26 cellular contexts compared by ENCODE assay signal in the genomic region with DNA sequence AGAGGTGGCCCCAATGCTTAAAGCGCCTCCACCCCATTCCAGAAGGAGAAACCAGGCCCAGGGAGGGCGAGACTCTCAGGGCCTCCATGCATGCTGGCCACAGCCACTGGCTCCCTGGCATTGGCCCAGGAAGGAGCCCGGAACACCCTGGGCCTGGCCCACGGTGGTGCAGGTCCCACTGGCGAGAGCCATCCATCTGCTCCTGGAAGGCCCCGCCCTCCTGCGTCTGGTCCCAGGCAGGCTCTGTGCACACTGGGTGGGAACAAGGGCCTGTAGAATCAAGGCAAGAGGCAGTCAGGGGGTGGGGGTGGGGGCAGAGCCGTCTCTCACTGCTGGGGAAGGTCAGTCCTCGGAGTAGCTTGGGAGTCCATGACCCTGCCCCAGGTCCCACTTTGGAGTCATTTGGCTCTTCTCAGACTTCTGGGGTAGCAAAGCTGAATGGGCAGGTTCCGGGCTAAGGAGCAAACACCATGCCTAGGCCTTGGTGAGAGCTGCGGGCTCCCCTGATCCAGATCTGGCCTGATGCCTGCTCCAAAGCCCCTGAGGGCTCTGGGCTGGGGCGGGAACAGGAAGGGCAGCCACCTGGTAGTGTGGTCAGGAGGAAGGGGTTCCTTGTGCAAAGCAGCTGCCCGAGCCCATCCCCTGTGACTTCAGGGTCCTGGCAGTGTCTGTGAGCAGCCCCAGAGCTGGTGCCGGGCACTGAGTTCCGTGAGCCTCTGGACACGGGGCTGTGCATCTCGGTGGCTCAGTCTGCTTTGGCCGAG.
DNase-seq lines count a peak whose midpoint lies in the region; ATAC-seq, FAIRE-seq and TF ChIP-seq lines count a peak whose summit lies in the region.
"Had no signal": no experiment of that assay in that cellular context is flagged by ENCODE, and none has a peak within 500 bp of the region (broad histone marks: within the 10 kb centered on the region; RNA-seq: fewer than 3 reads in every experiment).

No MANE protein-coding gene starts in this region.

- no peak overlapping the region for H2BK12ac ChIP-seq in H1 (ENCODE audit: low read depth, low read length)

- H2BK5ac ChIP-seq in H1 (ENCODE audit: low read depth, low read length) = no peak overlapping the region

- in situ Hi-C loops in GM23248 (cut with MboI) = no loop called here
- in situ Hi-C loops in transverse colon (cut with MboI; ENCODE audit: low pct_ligation_motif_present in 1 of 4, low pct_unique_long_range_greater_than_20kb in 1 of 4, low sequenced_read_pairs in 3 of 4) = no loop called here

- no peak overlapping the region for H3K4me2 ChIP-seq in H1 (ENCODE audit: insufficient read depth in 1 of 2, low read depth in 2 of 2, low read length in 2 of 2)
- no peak overlapping the region for H3K4me2 ChIP-seq in GM23248 (ENCODE audit: unreplicated experiment)

- no peak for TF ChIP-seq CTCF in BE2C (IDR thresholded peaks at IDR 0.05; ENCODE audit: low read depth, low read length)
- no peak for TF ChIP-seq CTCF in HEK293 (tag by site-specific recombination; IDR thresholded peaks at IDR 0.05)
- TF ChIP-seq CTCF in H1 (IDR thresholded peaks at IDR 0.05; ENCODE audit: control extremely low read depth in 1 of 3, insufficient read depth in 1 of 3, low read depth in 1 of 3, low read length in 3 of 3) = no peak
- TF ChIP-seq CTCF in transverse colon (IDR thresholded peaks at IDR 0.05) = no peak

- H4K20me1 ChIP-seq in H1 (replicated peaks in 1 of 2; ENCODE audit: control insufficient read depth in 1 of 2, insufficient read depth in 2 of 2, low read length in 2 of 2) = no peaks in the 10 kb centered on the region
- H4K20me1 ChIP-seq in GM23248 (ENCODE audit: insufficient read depth) = no peaks in the 10 kb centered on the region

- no peak overlapping the region for H3K56ac ChIP-seq in H1 (replicated peaks; ENCODE audit: insufficient read length, low read depth, low read length)

- no peak overlapping the region for H3K4ac ChIP-seq in H1 (replicated peaks; ENCODE audit: insufficient read length, low read depth, low read length)

- no peaks in the 10 kb centered on the region for H3K36me3 ChIP-seq in BE2C
- no peaks in the 10 kb centered on the region for H3K36me3 ChIP-seq in HEK293 (ENCODE audit: control insufficient read depth in 2 of 2, insufficient read depth in 1 of 2, low read length in 2 of 2)
- H3K36me3 ChIP-seq in H1 (ENCODE audit: control insufficient read depth in 2 of 4, insufficient read depth in 4 of 4, low read length in 3 of 4) = no peaks in the 10 kb centered on the region
- no peaks in the 10 kb centered on the region for H3K36me3 ChIP-seq in rectal smooth muscle tissue (ENCODE audit: control insufficient read depth, insufficient read depth, low read length)
- H3K36me3 ChIP-seq in GM23248 (ENCODE audit: low read depth) = no peaks in the 10 kb centered on the region
- no peaks in the 10 kb centered on the region for H3K36me3 ChIP-seq in transverse colon
- H3K36me3 ChIP-seq: adrenal gland, breast epithelium had no signal

- no peak for TF ChIP-seq POLR2A in H1 (IDR thresholded peaks at IDR 0.05; ENCODE audit: control extremely low read depth in 1 of 2, low read depth in 2 of 2, low read length in 2 of 2)
- TF ChIP-seq POLR2A in transverse colon (IDR thresholded peaks at IDR 0.05) = no peak

- no peak for TF ChIP-seq RAD21 in H1 (IDR thresholded peaks at IDR 0.05 in 1 of 2, conservative IDR thresholded peaks at IDR 0.05 in 1 of 2; ENCODE audit: low read depth in 2 of 2, low read length in 2 of 2)

- H3K4me1 ChIP-seq in BE2C (no peaks in the 10 kb centered on the region), HEK293 (ENCODE audit: control insufficient read depth, insufficient read depth, low read length) (peaks cover 7% of the 10 kb centered on the region), H1 (replicated peaks in 1 of 4; ENCODE audit: control insufficient read depth in 3 of 4, insufficient read depth in 4 of 4, low read length in 3 of 4) (peaks cover 0 to 9% (median 5%) of the 10 kb centered on the region in 4 experiments; a peak in 6 of 7 replicates), rectal smooth muscle tissue (ENCODE audit: control insufficient read depth, insufficient read depth, low read length) (peaks cover 13% of the 10 kb centered on the region), GM23248 (ENCODE audit: insufficient read depth) (0 out of 2 replicates have a peak, but pooled peaks cover 5% of the 10 kb centered on the region), transverse colon (peaks cover 6 to 21% (median 8%) of the 10 kb centered on the region in 4 donors)
- H3K4me1 ChIP-seq: breast epithelium had no signal

- H3K4me3 ChIP-seq in BE2C (ENCODE audit: low read depth, low read length) (no peak overlapping the region), HEK293 (ENCODE audit: low read depth, low read length) (no peak overlapping the region), H1 (ENCODE audit: extremely low read depth in 1 of 4, insufficient read depth in 2 of 4, low read depth in 3 of 4, low read length in 4 of 4) (no peak overlapping the region), rectal smooth muscle tissue (ENCODE audit: low read length) (no peak overlapping the region), GM23248 (no peak overlapping the region), transverse colon (no peak overlapping the region)
- H3K4me3 ChIP-seq: adrenal gland, breast epithelium, skin epidermis had no signal

- H2AK5ac ChIP-seq in H1 (ENCODE audit: low read depth, low read length) = no peak overlapping the region

- H2BK15ac ChIP-seq in H1 (ENCODE audit: low read length) = no peak overlapping the region

- DNase-seq in BE2C = peak; percentile 46
- no peak for DNase-seq in H1 (ENCODE audit: low read depth in 1 of 2, low spot score in 2 of 2)
- DNase-seq in GM23248 = no peak
- DNase-seq in transverse colon = no peak
- DNase-seq in stimulated activated CD4-positive, alpha-beta T cell treated with anti-CD3 and anti-CD28 coated beads, Interleukin-2, amount 100 ng/mL, for 48 hours = no peak
- DNase-seq: ACHN; activated CD8-positive, alpha-beta T cell treated with anti-CD3 and anti-CD28 coated beads, Interleukin-2, amount 10 ng/mL, durations not matched to agents 7 days and 5 days; activated naive CD4-positive, alpha-beta T cell treated with anti-CD3 and anti-CD28 coated beads, Interleukin-2, amount 10 ng/mL, durations not matched to agents 7 days and 5 days; adrenal gland; cortex of kidney; effector memory CD8-positive, alpha-beta T cell; glutamatergic neuron; islet precursor cell; naive B cell; NCI-H1694; NCI-H774; SIG-M5; stimulated activated naive CD4-positive, alpha-beta T cell treated with Interleukin-2 at 50 U/mL for 16 hours; T-helper 9 cell; trophoblast cell had no signal

- TF ChIP-seq EP300 in H1 (IDR thresholded peaks at IDR 0.05; ENCODE audit: borderline replicate concordance in 1 of 2, low read depth in 2 of 2, low read length in 2 of 2) (no peak), transverse colon (IDR thresholded peaks at IDR 0.05; ENCODE audit: low read depth) (no peak)

- no peaks in the 10 kb centered on the region for H3K79me1 ChIP-seq in H1 (ENCODE audit: low read depth, low read length)

- no peak overlapping the region for H4K91ac ChIP-seq in H1 (replicated peaks; ENCODE audit: insufficient read length, low read length)

- H3K9me2 ChIP-seq in GM23248 (ENCODE audit: insufficient read depth) = no peaks in the 10 kb centered on the region

- no peak overlapping the region for H2BK120ac ChIP-seq in H1 (replicated peaks; ENCODE audit: low read depth, low read length)

- no peak overlapping the region for H3K23ac ChIP-seq in H1 (ENCODE audit: insufficient read length)

- WGBS in H1 (ENCODE audit: extremely low coverage in 1 of 2, insufficient coverage in 1 of 2, insufficient read length in 1 of 2, insufficient replicate concordance in 2 of 2, low coverage in 1 of 2, low lambda C conversion rate in 2 of 2, missing lambda C conversion rate in 1 of 2), 2 experiments = 92% methylated on average over 15 of the region's 18 CpGs; no CpG with 5 or more reads in 1 of the 2 experiments
- 57 to 62% methylated on average over 16 to 18 of the region's 18 CpGs for WGBS in GM23248 (ENCODE audit: low coverage in 1 of 2, low lambda C conversion rate in 2 of 2, missing lambda C conversion rate in 2 of 2), 2 experiments
- WGBS in transverse colon (ENCODE audit: low coverage in 1 of 2), 2 donors = 71% methylated on average over 14 of the region's 18 CpGs; no CpG with 5 or more reads in 1 of the 2 donors

- POLR2A ChIA-PET in HEK293 (lab: Yijun Ruan, JAX) = no interaction called here
- POLR2A ChIA-PET in H1 (lab: Charles Lee; ENCODE audit: partially characterized antibody) = no interaction called here

- H3K9ac ChIP-seq in H1 (replicated peaks in 1 of 4; ENCODE audit: extremely low read depth in 1 of 4, low read depth in 3 of 4, low read length in 3 of 4) = no peak overlapping the region
- no peak overlapping the region for H3K9ac ChIP-seq in rectal smooth muscle tissue (ENCODE audit: low read length)
- no peak overlapping the region for H3K9ac ChIP-seq in GM23248

- no peak overlapping the region for H3K27ac ChIP-seq in HEK293 (ENCODE audit: extremely low read depth, low read depth, low read length)
- no peak overlapping the region for H3K27ac ChIP-seq in H1 (ENCODE audit: low read depth, low read length)
- H3K27ac ChIP-seq in rectal smooth muscle tissue (ENCODE audit: low read depth, low read length) = peak overlapping the region; percentile 22
- no peak overlapping the region for H3K27ac ChIP-seq in GM23248
- peak overlapping the region in 1 of 4 donors; percentile 61 for H3K27ac ChIP-seq in transverse colon
- H3K27ac ChIP-seq: adrenal gland, breast epithelium, skin epidermis had no signal

- H3K9me3 ChIP-seq in BE2C = no peaks in the 10 kb centered on the region
- H3K9me3 ChIP-seq in HEK293 (ENCODE audit: control insufficient read depth, insufficient read depth, low read depth, low read length) = peaks cover 2% of the 10 kb centered on the region
- peaks cover 4 to 10% of the 10 kb centered on the region in 2 experiments; a peak in 3 of 4 replicates for H3K9me3 ChIP-seq in H1 (ENCODE audit: insufficient read depth in 2 of 2, low read depth in 1 of 2, low read length in 1 of 2)
- no peaks in the 10 kb centered on the region for H3K9me3 ChIP-seq in GM23248 (ENCODE audit: low read depth)
- H3K9me3 ChIP-seq in transverse colon = peaks cover 15 to 18% of the 10 kb centered on the region in 2 donors

- no peaks in the 10 kb centered on the region for H3F3A ChIP-seq in GM23248 (ENCODE audit: insufficient read depth)

- CTCF ChIA-PET in HEK293 (lab: Yijun Ruan, JAX) = no interaction called here
- CTCF ChIA-PET in H1 (lab: Charles Lee; ENCODE audit: partially characterized antibody) = interaction anchor here (0.6 to 1.2 kb wide), 4 partner anchors 14 to 61 kb away, joined by 3 to 5 read pairs (median 4); no protein-coding TSS in a partner anchor

- FAIRE-seq in H1 (lab: Jason Lieb, UNC) = no peak

- H3K27me3 ChIP-seq in BE2C = no peaks in the 10 kb centered on the region
- H3K27me3 ChIP-seq in H1 (replicated peaks in 1 of 4; ENCODE audit: control insufficient read depth in 3 of 4, extremely low read depth in 1 of 4, insufficient read depth in 3 of 4, low read length in 3 of 4) = no peaks in the 10 kb centered on the region
- H3K27me3 ChIP-seq in rectal smooth muscle tissue (ENCODE audit: control insufficient read depth, insufficient read depth, low read length) = no peaks in the 10 kb centered on the region
- peaks cover 17% of the 10 kb centered on the region for H3K27me3 ChIP-seq in GM23248 (replicated peaks; ENCODE audit: insufficient read depth)
- H3K27me3 ChIP-seq in transverse colon = no peaks in the 10 kb centered on the region
- H3K27me3 ChIP-seq: adrenal gland had no signal

- H3K18ac ChIP-seq in H1 (ENCODE audit: extremely low read depth, low read length) = no peak overlapping the region

- no peak overlapping the region for H4K5ac ChIP-seq in H1 (ENCODE audit: insufficient read length, low read depth, low read length)

- H3K14ac ChIP-seq in H1 (ENCODE audit: insufficient read length) = no peak overlapping the region

- H2AFZ ChIP-seq in H1 (ENCODE audit: low read length) (no peak overlapping the region), GM23248 (no peak overlapping the region)

- intact Hi-C loops in transverse colon (cut with DNase I; ENCODE audit: low total_unique reads) = no loop called here

- H4K8ac ChIP-seq in H1 (ENCODE audit: extremely low read depth, insufficient read depth, low read length) = peak overlapping the region; percentile 37; the same call in 1 of the 2 replicates

- no peak for ATAC-seq in HG03025 (IDR thresholded peaks at IDR 0.05; ENCODE audit: low FRiP score, unreplicated experiment)
- ATAC-seq: activated CD8-positive, alpha-beta T cell treated with anti-CD3 and anti-CD28 coated beads, Interleukin-2, amount 10 ng/mL, durations not matched to agents 7 days and 5 days; effector memory CD8-positive, alpha-beta T cell; Panc1 had no signal

- H3K23me2 ChIP-seq in H1 (ENCODE audit: low read depth, low read length) = peaks cover 2% of the 10 kb centered on the region; the same call in 1 of the 2 replicates

- H2BK20ac ChIP-seq in H1 (ENCODE audit: low read length) = no peak overlapping the region

- H3K79me2 ChIP-seq in H1 (ENCODE audit: control insufficient read depth in 1 of 2, insufficient read depth in 2 of 2, low read length in 2 of 2) (no peaks in the 10 kb centered on the region), GM23248 (ENCODE audit: insufficient read depth) (no peaks in the 10 kb centered on the region)
